Comparison of ENCODE assay signal across 1 cellular context in the genomic region with DNA sequence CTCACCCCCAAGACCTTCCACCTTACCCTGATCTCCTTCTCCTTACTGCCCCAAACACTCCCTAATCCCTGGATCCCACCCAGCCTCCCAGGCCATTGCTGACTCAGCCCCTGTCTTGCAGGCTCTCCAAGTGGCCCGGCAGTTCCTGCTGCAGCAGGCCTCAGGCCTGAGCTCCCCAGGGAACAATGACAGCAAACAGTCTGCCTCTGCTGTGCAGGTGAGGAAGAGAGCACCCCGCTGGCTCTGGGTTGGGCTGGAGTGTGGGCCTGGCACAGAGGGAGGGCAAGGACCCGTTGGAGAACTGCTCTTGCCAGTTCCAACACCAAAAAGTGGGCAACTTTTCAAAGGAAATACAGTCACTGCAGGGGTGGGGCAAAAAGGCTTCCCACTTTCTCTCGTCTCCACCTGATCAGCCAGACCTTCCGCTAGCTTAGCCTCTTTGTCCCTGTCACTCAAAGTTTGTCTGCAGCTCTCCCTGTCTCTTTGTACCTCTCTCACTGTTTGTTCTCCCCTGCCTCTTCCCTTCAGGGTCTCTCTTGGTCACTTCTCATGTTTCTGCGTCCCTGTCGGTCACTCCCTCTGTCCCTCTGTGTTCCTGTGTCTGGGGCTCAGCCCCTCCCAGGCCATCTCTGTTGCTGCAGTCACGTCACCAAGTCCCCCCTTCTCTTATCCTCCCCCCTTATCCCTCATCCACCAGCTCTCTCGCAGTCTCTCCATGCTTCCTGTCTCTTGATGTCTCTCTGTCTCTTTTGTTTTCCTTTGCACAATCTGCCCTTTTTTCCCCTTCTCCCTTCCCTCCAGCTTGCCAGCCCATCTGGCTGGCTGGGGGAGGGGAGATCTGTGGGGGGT.
TF ChIP-seq lines count a peak whose summit lies in the region.

No MANE protein-coding gene starts in this region.

TF ChIP-seq in IMR-90, 13 proteins besides CTCF, POLR2A, EP300 and RAD21 (continued from another document):
- TF ChIP-seq FOS (IDR thresholded peaks at IDR 0.05; ENCODE audit: low read depth, low read length) (no peak), CEBPB (IDR thresholded peaks at IDR 0.05; ENCODE audit: low read depth, low read length) (no peak), RFX5 (IDR thresholded peaks at IDR 0.05; ENCODE audit: low read depth, low read length) (no peak), SMC3 (IDR thresholded peaks at IDR 0.05; ENCODE audit: low read depth, low read length) (no peak)
